13 cellular contexts compared by ENCODE assay signal in genomic region chr6:126803769-126804168, GRCh38.
DNase-seq lines count a peak whose midpoint lies in the region; ATAC-seq and TF ChIP-seq lines count a peak whose summit lies in the region.
"Had no signal": no experiment of that assay in that cellular context is flagged by ENCODE, and none has a peak within 500 bp of the region (broad histone marks: within the 10 kb centered on the region; RNA-seq: fewer than 3 reads in every experiment).

No MANE protein-coding gene starts in this region.

- no peak overlapping the region for H3K4me3 ChIP-seq in WERI-Rb-1 (ENCODE audit: low read depth, low read length)
- H3K4me3 ChIP-seq: breast epithelium, Peyer's patch, upper lobe of left lung had no signal

- no peak for TF ChIP-seq CTCF in WERI-Rb-1 (IDR thresholded peaks at IDR 0.05; ENCODE audit: low read depth, low read length)

- DNase-seq in WERI-Rb-1 (peak; percentile 19), occipital lobe (lab: John Stamatoyannopoulos, UW) (no peak), DMS114 treated with DMSO at 0.1 percent for 48 hours (lab: John Stamatoyannopoulos, UW; ENCODE audit: unreplicated experiment) (no peak)
- no peak for DNase-seq in stimulated activated naive CD4-positive, alpha-beta T cell (lab: John Stamatoyannopoulos, UW)
- DNase-seq: activated B cell treated with CpG ODN at 0.5 μM for 24 hours; DMS153; stimulated activated CD4-positive, alpha-beta T cell treated with anti-CD3 and anti-CD28 coated beads, Interleukin-4, amount 100 ng/mL, for 24 hours; upper lobe of left lung had no signal

- H3K9me3 ChIP-seq in WERI-Rb-1 (ENCODE audit: severe bottlenecking) = no peaks in the 10 kb centered on the region
- H3K9me3 ChIP-seq: breast epithelium, Peyer's patch, upper lobe of left lung had no signal

- ATAC-seq in GM18868 (IDR thresholded peaks at IDR 0.05; ENCODE audit: unreplicated experiment) (peak; percentile 41), GM21528 (IDR thresholded peaks at IDR 0.05; ENCODE audit: low FRiP score, unreplicated experiment) (peak; percentile 38), HG03039 (IDR thresholded peaks at IDR 0.05; ENCODE audit: unreplicated experiment) (peak; percentile 40)

- H3K36me3 ChIP-seq in WERI-Rb-1 = no peaks in the 10 kb centered on the region
- H3K36me3 ChIP-seq: breast epithelium, Peyer's patch, upper lobe of left lung had no signal

- H3K27me3 ChIP-seq in WERI-Rb-1 (ENCODE audit: insufficient read depth, low read depth, severe bottlenecking) = no peaks in the 10 kb centered on the region
- H3K27me3 ChIP-seq: breast epithelium, Peyer's patch, upper lobe of left lung had no signal

- no peak overlapping the region for H3K27ac ChIP-seq in WERI-Rb-1
- H3K27ac ChIP-seq: breast epithelium, Peyer's patch, upper lobe of left lung had no signal
